ENCODE assay signal across 1 cellular context in genomic region chr7:39623312-39624201, GRCh38.
A peak's percentile ranks its signal among the peaks of the same experiment; 100 is the strongest.
TF ChIP-seq lines count a peak whose summit lies in the region.

RALA (plus strand) TSS chr7:39623572; CDS start chr7:39686668, 63,096 bp downstream.

TF ChIP-seq in K562, 482 proteins besides CTCF, POLR2A, EP300 and RAD21 (continued from another document and continues in another):
- TF ChIP-seq, protein P1, sequence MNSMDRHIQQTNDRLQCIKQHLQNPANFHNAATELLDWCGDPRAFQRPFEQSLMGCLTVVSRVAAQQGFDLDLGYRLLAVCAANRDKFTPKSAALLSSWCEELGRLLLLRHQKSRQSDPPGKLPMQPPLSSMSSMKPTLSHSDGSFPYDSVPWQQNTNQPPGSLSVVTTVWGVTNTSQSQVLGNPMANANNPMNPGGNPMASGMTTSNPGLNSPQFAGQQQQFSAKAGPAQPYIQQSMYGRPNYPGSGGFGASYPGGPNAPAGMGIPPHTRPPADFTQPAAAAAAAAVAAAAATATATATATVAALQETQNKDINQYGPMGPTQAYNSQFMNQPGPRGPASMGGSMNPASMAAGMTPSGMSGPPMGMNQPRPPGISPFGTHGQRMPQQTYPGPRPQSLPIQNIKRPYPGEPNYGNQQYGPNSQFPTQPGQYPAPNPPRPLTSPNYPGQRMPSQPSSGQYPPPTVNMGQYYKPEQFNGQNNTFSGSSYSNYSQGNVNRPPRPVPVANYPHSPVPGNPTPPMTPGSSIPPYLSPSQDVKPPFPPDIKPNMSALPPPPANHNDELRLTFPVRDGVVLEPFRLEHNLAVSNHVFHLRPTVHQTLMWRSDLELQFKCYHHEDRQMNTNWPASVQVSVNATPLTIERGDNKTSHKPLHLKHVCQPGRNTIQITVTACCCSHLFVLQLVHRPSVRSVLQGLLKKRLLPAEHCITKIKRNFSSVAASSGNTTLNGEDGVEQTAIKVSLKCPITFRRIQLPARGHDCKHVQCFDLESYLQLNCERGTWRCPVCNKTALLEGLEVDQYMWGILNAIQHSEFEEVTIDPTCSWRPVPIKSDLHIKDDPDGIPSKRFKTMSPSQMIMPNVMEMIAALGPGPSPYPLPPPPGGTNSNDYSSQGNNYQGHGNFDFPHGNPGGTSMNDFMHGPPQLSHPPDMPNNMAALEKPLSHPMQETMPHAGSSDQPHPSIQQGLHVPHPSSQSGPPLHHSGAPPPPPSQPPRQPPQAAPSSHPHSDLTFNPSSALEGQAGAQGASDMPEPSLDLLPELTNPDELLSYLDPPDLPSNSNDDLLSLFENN (IDR thresholded peaks at IDR 0.05; ENCODE audit: low read depth in 2 of 2, low read length in 2 of 2): peak in 1 of 2 experiments; percentile 48; a peak in 1 of 4 replicates
- peak; percentile 76 for TF ChIP-seq KDM5B (IDR thresholded peaks at IDR 0.05; ENCODE audit: insufficient replicate concordance, low read depth, low read length)
- no peak for TF ChIP-seq CHD4 (IDR thresholded peaks at IDR 0.05; ENCODE audit: insufficient read depth, insufficient replicate concordance, low read depth, low read length, poor library complexity, severe bottlenecking)
- peak in 1 of 2 experiments; percentile 69; a peak in 2 of 4 replicates for TF ChIP-seq HDAC1 (IDR thresholded peaks at IDR 0.05)
- no peak; the same call in 1 of the 2 replicates for TF ChIP-seq SMARCE1 (IDR thresholded peaks at IDR 0.05)
- TF ChIP-seq, protein P2, sequence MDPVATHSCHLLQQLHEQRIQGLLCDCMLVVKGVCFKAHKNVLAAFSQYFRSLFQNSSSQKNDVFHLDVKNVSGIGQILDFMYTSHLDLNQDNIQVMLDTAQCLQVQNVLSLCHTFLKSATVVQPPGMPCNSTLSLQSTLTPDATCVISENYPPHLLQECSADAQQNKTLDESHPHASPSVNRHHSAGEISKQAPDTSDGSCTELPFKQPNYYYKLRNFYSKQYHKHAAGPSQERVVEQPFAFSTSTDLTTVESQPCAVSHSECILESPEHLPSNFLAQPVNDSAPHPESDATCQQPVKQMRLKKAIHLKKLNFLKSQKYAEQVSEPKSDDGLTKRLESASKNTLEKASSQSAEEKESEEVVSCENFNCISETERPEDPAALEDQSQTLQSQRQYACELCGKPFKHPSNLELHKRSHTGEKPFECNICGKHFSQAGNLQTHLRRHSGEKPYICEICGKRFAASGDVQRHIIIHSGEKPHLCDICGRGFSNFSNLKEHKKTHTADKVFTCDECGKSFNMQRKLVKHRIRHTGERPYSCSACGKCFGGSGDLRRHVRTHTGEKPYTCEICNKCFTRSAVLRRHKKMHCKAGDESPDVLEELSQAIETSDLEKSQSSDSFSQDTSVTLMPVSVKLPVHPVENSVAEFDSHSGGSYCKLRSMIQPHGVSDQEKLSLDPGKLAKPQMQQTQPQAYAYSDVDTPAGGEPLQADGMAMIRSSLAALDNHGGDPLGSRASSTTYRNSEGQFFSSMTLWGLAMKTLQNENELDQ (CRISPR knock-in tag; IDR thresholded peaks at IDR 0.05; ENCODE audit: borderline replicate concordance): peak; percentile 38; the same call in 1 of the 2 replicates
- TF ChIP-seq NR3C1 (CRISPR knock-in tag; IDR thresholded peaks at IDR 0.05): 0 out of 2 replicates have a peak, but pooled peaks have one; percentile 33
- TF ChIP-seq JUND (IDR thresholded peaks at IDR 0.05; ENCODE audit: borderline replicate concordance, low read depth, low read length): peak; percentile 11; the same call in 1 of the 2 replicates
- no peak; the same call in 2 of the 3 replicates for TF ChIP-seq JUND (tag; IDR thresholded peaks at IDR 0.05; ENCODE audit: borderline replicate concordance, low read depth, low read length)
- TF ChIP-seq CHD2 (IDR thresholded peaks at IDR 0.05; ENCODE audit: low read depth, low read length): 0 out of 2 replicates have a peak, but pooled peaks have one; percentile 11
- TF ChIP-seq ZBTB7A (IDR thresholded peaks at IDR 0.05; ENCODE audit: borderline replicate concordance, control insufficient read depth, low read depth, low read length): peak; percentile 26; the same call in 1 of the 2 replicates
- TF ChIP-seq SUPT5H (IDR thresholded peaks at IDR 0.05): peak; percentile 89
- peak; percentile 64 for TF ChIP-seq MTA2 (IDR thresholded peaks at IDR 0.05; ENCODE audit: low read depth)
- peak; percentile 65; the same call in 1 of the 2 replicates for TF ChIP-seq C11orf30 (IDR thresholded peaks at IDR 0.05; ENCODE audit: low read depth)
- peak; percentile 95 for TF ChIP-seq POLR2G (IDR thresholded peaks at IDR 0.05; ENCODE audit: low read depth, low read length)
- TF ChIP-seq ZNF263 (CRISPR knock-in tag; IDR thresholded peaks at IDR 0.05; ENCODE audit: borderline replicate concordance): peak; percentile 100
- peak; percentile 89 for TF ChIP-seq POLR2B (IDR thresholded peaks at IDR 0.05; ENCODE audit: low read depth, partially characterized antibody)
- peak; percentile 62 for TF ChIP-seq PML (IDR thresholded peaks at IDR 0.05; ENCODE audit: low read length)
- TF ChIP-seq, protein P3, sequence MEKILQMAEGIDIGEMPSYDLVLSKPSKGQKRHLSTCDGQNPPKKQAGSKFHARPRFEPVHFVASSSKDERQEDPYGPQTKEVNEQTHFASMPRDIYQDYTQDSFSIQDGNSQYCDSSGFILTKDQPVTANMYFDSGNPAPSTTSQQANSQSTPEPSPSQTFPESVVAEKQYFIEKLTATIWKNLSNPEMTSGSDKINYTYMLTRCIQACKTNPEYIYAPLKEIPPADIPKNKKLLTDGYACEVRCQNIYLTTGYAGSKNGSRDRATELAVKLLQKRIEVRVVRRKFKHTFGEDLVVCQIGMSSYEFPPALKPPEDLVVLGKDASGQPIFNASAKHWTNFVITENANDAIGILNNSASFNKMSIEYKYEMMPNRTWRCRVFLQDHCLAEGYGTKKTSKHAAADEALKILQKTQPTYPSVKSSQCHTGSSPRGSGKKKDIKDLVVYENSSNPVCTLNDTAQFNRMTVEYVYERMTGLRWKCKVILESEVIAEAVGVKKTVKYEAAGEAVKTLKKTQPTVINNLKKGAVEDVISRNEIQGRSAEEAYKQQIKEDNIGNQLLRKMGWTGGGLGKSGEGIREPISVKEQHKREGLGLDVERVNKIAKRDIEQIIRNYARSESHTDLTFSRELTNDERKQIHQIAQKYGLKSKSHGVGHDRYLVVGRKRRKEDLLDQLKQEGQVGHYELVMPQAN (IDR thresholded peaks at IDR 0.05; ENCODE audit: borderline replicate concordance): peak; percentile 55; the same call in 1 of the 2 replicates
- TF ChIP-seq, protein P4, sequence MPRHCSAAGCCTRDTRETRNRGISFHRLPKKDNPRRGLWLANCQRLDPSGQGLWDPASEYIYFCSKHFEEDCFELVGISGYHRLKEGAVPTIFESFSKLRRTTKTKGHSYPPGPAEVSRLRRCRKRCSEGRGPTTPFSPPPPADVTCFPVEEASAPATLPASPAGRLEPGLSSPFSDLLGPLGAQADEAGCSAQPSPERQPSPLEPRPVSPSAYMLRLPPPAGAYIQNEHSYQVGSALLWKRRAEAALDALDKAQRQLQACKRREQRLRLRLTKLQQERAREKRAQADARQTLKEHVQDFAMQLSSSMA (CRISPR knock-in tag; IDR thresholded peaks at IDR 0.05): no peak
- TF ChIP-seq ETS1 (conservative IDR thresholded peaks at IDR 0.05; ENCODE audit: control insufficient read depth, low read depth, low read length): peak; percentile 60; the same call in 1 of the 2 replicates
- no peak for TF ChIP-seq ZNF699 (CRISPR knock-in tag; IDR thresholded peaks at IDR 0.05; ENCODE audit: insufficient replicate concordance)
- no peak for TF ChIP-seq NUFIP1 (IDR thresholded peaks at IDR 0.05; ENCODE audit: partially characterized antibody)
- TF ChIP-seq, protein P5, sequence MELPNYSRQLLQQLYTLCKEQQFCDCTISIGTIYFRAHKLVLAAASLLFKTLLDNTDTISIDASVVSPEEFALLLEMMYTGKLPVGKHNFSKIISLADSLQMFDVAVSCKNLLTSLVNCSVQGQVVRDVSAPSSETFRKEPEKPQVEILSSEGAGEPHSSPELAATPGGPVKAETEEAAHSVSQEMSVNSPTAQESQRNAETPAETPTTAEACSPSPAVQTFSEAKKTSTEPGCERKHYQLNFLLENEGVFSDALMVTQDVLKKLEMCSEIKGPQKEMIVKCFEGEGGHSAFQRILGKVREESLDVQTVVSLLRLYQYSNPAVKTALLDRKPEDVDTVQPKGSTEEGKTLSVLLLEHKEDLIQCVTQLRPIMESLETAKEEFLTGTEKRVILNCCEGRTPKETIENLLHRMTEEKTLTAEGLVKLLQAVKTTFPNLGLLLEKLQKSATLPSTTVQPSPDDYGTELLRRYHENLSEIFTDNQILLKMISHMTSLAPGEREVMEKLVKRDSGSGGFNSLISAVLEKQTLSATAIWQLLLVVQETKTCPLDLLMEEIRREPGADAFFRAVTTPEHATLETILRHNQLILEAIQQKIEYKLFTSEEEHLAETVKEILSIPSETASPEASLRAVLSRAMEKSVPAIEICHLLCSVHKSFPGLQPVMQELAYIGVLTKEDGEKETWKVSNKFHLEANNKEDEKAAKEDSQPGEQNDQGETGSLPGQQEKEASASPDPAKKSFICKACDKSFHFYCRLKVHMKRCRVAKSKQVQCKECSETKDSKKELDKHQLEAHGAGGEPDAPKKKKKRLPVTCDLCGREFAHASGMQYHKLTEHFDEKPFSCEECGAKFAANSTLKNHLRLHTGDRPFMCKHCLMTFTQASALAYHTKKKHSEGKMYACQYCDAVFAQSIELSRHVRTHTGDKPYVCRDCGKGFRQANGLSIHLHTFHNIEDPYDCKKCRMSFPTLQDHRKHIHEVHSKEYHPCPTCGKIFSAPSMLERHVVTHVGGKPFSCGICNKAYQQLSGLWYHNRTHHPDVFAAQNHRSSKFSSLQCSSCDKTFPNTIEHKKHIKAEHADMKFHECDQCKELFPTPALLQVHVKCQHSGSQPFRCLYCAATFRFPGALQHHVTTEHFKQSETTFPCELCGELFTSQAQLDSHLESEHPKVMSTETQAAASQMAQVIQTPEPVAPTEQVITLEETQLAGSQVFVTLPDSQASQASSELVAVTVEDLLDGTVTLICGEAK (IDR thresholded peaks at IDR 0.05): peak; percentile 97
- TF ChIP-seq, protein P5 (CRISPR knock-in tag; IDR thresholded peaks at IDR 0.05): no peak
- peak; percentile 50; the same call in 1 of the 2 replicates for TF ChIP-seq ZKSCAN1 (IDR thresholded peaks at IDR 0.05; ENCODE audit: low read depth, low read length)
- TF ChIP-seq ZFP36 (IDR thresholded peaks at IDR 0.05; ENCODE audit: low read depth, low read length, partially characterized antibody): peak; percentile 40
- TF ChIP-seq PRMT5 (CRISPR knock-in tag; IDR thresholded peaks at IDR 0.05): no peak
- TF ChIP-seq GATAD2B (IDR thresholded peaks at IDR 0.05; ENCODE audit: borderline replicate concordance): 0 out of 2 replicates have a peak, but pooled peaks have one; percentile 55
- peak; percentile 84 for TF ChIP-seq TFAP4 (CRISPR knock-in tag; IDR thresholded peaks at IDR 0.05; ENCODE audit: borderline replicate concordance)
- peak; percentile 96 for TF ChIP-seq GABPB1 (CRISPR knock-in tag; IDR thresholded peaks at IDR 0.05)
- peak; percentile 55; the same call in 1 of the 2 replicates for TF ChIP-seq MYC (IDR thresholded peaks at IDR 0.05; ENCODE audit: low read depth, low read length)
- no peak for TF ChIP-seq MYC (CRISPR knock-in tag; IDR thresholded peaks at IDR 0.05; ENCODE audit: borderline replicate concordance, low read depth)
- no peak for TF ChIP-seq CREB3 (tag; conservative IDR thresholded peaks at IDR 0.05; ENCODE audit: low read depth)
